ENCODE assay signal across 14 cellular contexts in the genomic region with DNA sequence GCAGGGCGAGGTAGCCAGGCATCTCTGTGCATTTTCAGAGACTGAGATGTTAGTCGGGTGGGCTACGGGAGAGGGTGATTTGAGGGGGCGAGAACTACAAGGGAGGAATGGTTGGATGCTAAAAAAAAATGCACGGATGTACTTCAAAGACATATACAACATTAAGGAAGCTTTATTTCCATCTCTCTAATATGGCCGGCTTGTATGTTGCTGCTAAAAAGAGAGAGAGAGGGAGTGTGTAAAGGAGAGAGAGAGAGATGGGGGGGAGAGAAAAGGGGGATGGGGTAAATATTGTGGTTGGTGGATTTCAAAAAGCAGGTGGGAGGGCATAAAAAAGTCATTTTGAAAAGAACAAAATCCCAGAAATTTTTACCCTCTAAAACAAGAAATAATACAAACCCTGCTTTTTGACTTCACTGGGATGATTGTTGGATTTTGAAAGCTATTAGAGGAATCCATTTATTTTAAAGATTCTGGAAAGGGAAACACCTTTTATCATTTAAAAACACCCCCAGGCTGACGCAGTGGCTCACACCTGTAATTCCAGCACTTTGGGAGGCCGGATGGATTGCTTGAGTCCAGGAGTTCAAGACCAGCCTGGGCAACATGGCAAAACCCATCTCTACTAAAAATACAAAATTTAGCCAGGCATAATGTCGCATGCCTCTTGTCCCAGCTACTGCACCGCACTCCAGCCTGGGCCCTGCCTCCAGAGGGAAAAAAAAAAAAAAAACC. TPM values are rescaled to one million over a fixed set of nuclear protein-coding genes. Genes with fewer than 3 reads are reported as not detected.
DNase-seq lines count a peak whose midpoint lies in the region; ATAC-seq and TF ChIP-seq lines count a peak whose summit lies in the region.
"Had no signal": no experiment of that assay in that cellular context is flagged by ENCODE, and none has a peak within 500 bp of the region (broad histone marks: within the 10 kb centered on the region; RNA-seq: fewer than 3 reads in every experiment).

A gene with protein sequence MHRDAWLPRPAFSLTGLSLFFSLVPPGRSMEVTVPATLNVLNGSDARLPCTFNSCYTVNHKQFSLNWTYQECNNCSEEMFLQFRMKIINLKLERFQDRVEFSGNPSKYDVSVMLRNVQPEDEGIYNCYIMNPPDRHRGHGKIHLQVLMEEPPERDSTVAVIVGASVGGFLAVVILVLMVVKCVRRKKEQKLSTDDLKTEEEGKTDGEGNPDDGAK (minus strand): TSS at position 240 of the 735 bp plus-strand sequence. CDS start 208 bp downstream, at position 32.

- H3K27me3 Mint-ChIP-seq in activated naive CD4-positive, alpha-beta T cell treated with anti-CD3 and anti-CD28 coated beads, Interleukin-2, amount 50 U/mL, for 24 hours: no peaks in the 10 kb centered on the region
- H3K27me3 Mint-ChIP-seq in HFFc6 (ENCODE audit: insufficient read depth): peaks cover 67% of the 10 kb centered on the region

- H3K36me3 Mint-ChIP-seq in activated naive CD4-positive, alpha-beta T cell treated with anti-CD3 and anti-CD28 coated beads, Interleukin-2, amount 50 U/mL, for 24 hours: no peaks in the 10 kb centered on the region
- H3K36me3 Mint-ChIP-seq in HFFc6 (ENCODE audit: low read depth): no peaks in the 10 kb centered on the region
- H3K36me3 Mint-ChIP-seq: activated naive CD8-positive, alpha-beta T cell treated with anti-CD3 and anti-CD28 coated beads, Interleukin-2, amount 10 ng/mL, durations not matched to agents 7 days and 5 days had no signal

- peak; percentile 42 for ATAC-seq in Right ventricle myocardium inferior
- no peak for ATAC-seq in HG02763 (IDR thresholded peaks at IDR 0.05; ENCODE audit: unreplicated experiment)

- H3K4me3 Mint-ChIP-seq in activated naive CD4-positive, alpha-beta T cell treated with anti-CD3 and anti-CD28 coated beads, Interleukin-2, amount 50 U/mL, for 24 hours: no peak within 1 kb of the TSS
- no peak within 1 kb of the TSS for H3K4me3 Mint-ChIP-seq in HFFc6
- H3K4me3 Mint-ChIP-seq: activated naive CD8-positive, alpha-beta T cell treated with anti-CD3 and anti-CD28 coated beads, Interleukin-2, amount 10 ng/mL, durations not matched to agents 7 days and 5 days had no signal

- H3K4me3 ChIP-seq in muscle layer of duodenum (ENCODE audit: low read depth in 1 of 2, low read length in 2 of 2): peak within 1 kb of the TSS; percentile 65 to 77

- no peaks in the 10 kb centered on the region for H3K36me3 ChIP-seq in muscle layer of duodenum (ENCODE audit: control insufficient read depth in 1 of 2, insufficient read depth in 2 of 2, low read length in 2 of 2)

- H3K27ac ChIP-seq in muscle layer of duodenum (ENCODE audit: low read length): peak within 1 kb of the TSS; percentile 23

- DNase-seq in activated naive CD4-positive, alpha-beta T cell (lab: John Stamatoyannopoulos, UW): no peak
- DNase-seq in Right ventricle myocardium inferior (ENCODE audit: missing footprints): no peak
- DNase-seq in epidermal melanocyte (ENCODE audit: insufficient read length, low spot score): no peak
- DNase-seq in NK-92 (lab: John Stamatoyannopoulos, UW; ENCODE audit: unreplicated experiment): no peak
- DNase-seq in HFFc6: no peak
- DNase-seq: activated naive CD8-positive, alpha-beta T cell treated with anti-CD3 and anti-CD28 coated beads, Interleukin-2, amount 10 ng/mL, durations not matched to agents 7 days and 5 days; NCI-H526 treated with DMSO at 0.1 percent for 48 hours; stimulated activated naive CD4-positive, alpha-beta T cell had no signal

- peak within 1 kb of the TSS; percentile 38 for H3K27ac Mint-ChIP-seq in activated naive CD4-positive, alpha-beta T cell treated with anti-CD3 and anti-CD28 coated beads, Interleukin-2, amount 50 U/mL, for 24 hours
- no peak within 1 kb of the TSS for H3K27ac Mint-ChIP-seq in HFFc6
- H3K27ac Mint-ChIP-seq: activated naive CD8-positive, alpha-beta T cell treated with anti-CD3 and anti-CD28 coated beads, Interleukin-2, amount 10 ng/mL, durations not matched to agents 7 days and 5 days had no signal

- H3K4me1 ChIP-seq in muscle layer of duodenum (ENCODE audit: control insufficient read depth in 1 of 2, insufficient read depth in 2 of 2, low read length in 2 of 2): peaks cover 0 to 32% of the 10 kb centered on the region in 2 donors

- no peak for TF ChIP-seq CTCF in HFFc6 (IDR thresholded peaks at IDR 0.05)

- no peaks in the 10 kb centered on the region for H3K9me3 ChIP-seq in muscle layer of duodenum (ENCODE audit: control insufficient read depth in 1 of 2, low read length in 2 of 2)

- H3K9me3 Mint-ChIP-seq in activated naive CD4-positive, alpha-beta T cell treated with anti-CD3 and anti-CD28 coated beads, Interleukin-2, amount 50 U/mL, for 24 hours: no peaks in the 10 kb centered on the region
- H3K9me3 Mint-ChIP-seq in HFFc6: no peaks in the 10 kb centered on the region
- H3K9me3 Mint-ChIP-seq: activated naive CD8-positive, alpha-beta T cell treated with anti-CD3 and anti-CD28 coated beads, Interleukin-2, amount 10 ng/mL, durations not matched to agents 7 days and 5 days had no signal

- peaks cover 4% of the 10 kb centered on the region for H3K4me1 Mint-ChIP-seq in activated naive CD4-positive, alpha-beta T cell treated with anti-CD3 and anti-CD28 coated beads, Interleukin-2, amount 50 U/mL, for 24 hours
- H3K4me1 Mint-ChIP-seq in HFFc6 (ENCODE audit: low read depth): peaks cover 15% of the 10 kb centered on the region

- H3K27me3 ChIP-seq in muscle layer of duodenum (ENCODE audit: low read depth, low read length): no peaks in the 10 kb centered on the region

- intact Hi-C loops in Right ventricle myocardium inferior (cut with DNase I): loop anchor here (2.0 kb wide), 1 partner anchor 18 kb away; no protein-coding TSS in a partner anchor

RNA-seq across cellular contexts. Expression of the gene that starts here (rescaled TPM):
- total RNA-seq in Right ventricle myocardium inferior: 18.3 TPM
- total RNA-seq in HFFc6 (2021; fragmentation: NEBNext Ultra II Directional; extraction: Animal tissue kit (Norgen Biotek cat#: 25700)): not detected
- total RNA-seq: activated naive CD8-positive, alpha-beta T cell treated with anti-CD3 and anti-CD28 coated beads, Interleukin-2, amount 10 ng/mL, durations not matched to agents 7 days and 5 days; fibroblast of villous mesenchyme; HT1080; pulmonary artery endothelial cell had no signal

Comparison
In these comparisons a context has a peak if more than half of its experiments do, and no peak if none do; other contexts are left out.
1. RNA of the gene that starts here (total RNA-seq): 18.3 TPM in Right ventricle myocardium inferior (single experiment); not detected in HFFc6; every median in the first group is over 10 times any median in the second.